In genomic region chr3:89108154-89108553, GRCh38 we compare ENCODE assay signal across 9 cellular contexts. TPM values are rescaled to one million over a fixed set of nuclear protein-coding genes. Genes with fewer than 3 reads are reported as not detected.
DNase-seq lines count a peak whose midpoint lies in the region; ATAC-seq and TF ChIP-seq lines count a peak whose summit lies in the region.
"Had no signal": no experiment of that assay in that cellular context is flagged by ENCODE, and none has a peak within 500 bp of the region (broad histone marks: within the 10 kb centered on the region; RNA-seq: fewer than 3 reads in every experiment).

No MANE protein-coding gene starts in this region.

- ATAC-seq in thoracic aorta (ENCODE audit: insufficient number of reproducible peaks, low FRiP score, low read depth) (no peak), HG02759 (IDR thresholded peaks at IDR 0.05; ENCODE audit: unreplicated experiment) (no peak), body of pancreas (no peak)

- no peaks in the 10 kb centered on the region for H3K9me3 Mint-ChIP-seq in T-helper 2 cell treated with Interferon-gamma antibody and Interleukin-4, amounts not matched to agents 5 μg/mL and 100 μg/mL, for 36 hours

- TF ChIP-seq POLR2A in body of pancreas (IDR thresholded peaks at IDR 0.05), result no peak

- H3K9ac ChIP-seq in adipocyte (ENCODE audit: low read length), result no peak overlapping the region

- intact Hi-C loops in body of pancreas (cut with DNase I), result loop anchor here (10.0 kb wide), 1 partner anchor 883 kb away; no protein-coding TSS in a partner anchor

- H3K4me1 ChIP-seq in adipocyte (ENCODE audit: control insufficient read depth, insufficient read depth, low read length) (peaks cover 20% of the 10 kb centered on the region), thoracic aorta (ENCODE audit: control insufficient read depth in 1 of 2, low read depth in 2 of 2) (peaks cover 0 to 10% of the 10 kb centered on the region in 2 donors), body of pancreas (peaks cover 8% of the 10 kb centered on the region)

- H3K27me3 ChIP-seq in adipocyte (replicated peaks; ENCODE audit: control insufficient read depth, insufficient read depth, low read length), result peaks cover 32% of the 10 kb centered on the region
- no peaks in the 10 kb centered on the region for H3K27me3 ChIP-seq in thoracic aorta (replicated peaks; ENCODE audit: insufficient read depth)
- H3K27me3 ChIP-seq in body of pancreas, result peaks cover 0 to 16% of the 10 kb centered on the region in 2 donors

- H3K9me3 ChIP-seq in adipocyte (ENCODE audit: control insufficient read depth, low read length) (no peaks in the 10 kb centered on the region), thoracic aorta (no peaks in the 10 kb centered on the region), body of pancreas (no peaks in the 10 kb centered on the region)

- H3K4me3 ChIP-seq in adipocyte (ENCODE audit: low read length), result peak overlapping the region; percentile 88
- H3K4me3 ChIP-seq in thoracic aorta, result peak overlapping the region; percentile 76
- no peak overlapping the region for H3K4me3 ChIP-seq in body of pancreas

- H3K27ac ChIP-seq in thoracic aorta (no peak overlapping the region), body of pancreas (no peak overlapping the region)

- no peak overlapping the region for H3K27ac Mint-ChIP-seq in T-helper 2 cell treated with Interferon-gamma antibody and Interleukin-4, amounts not matched to agents 5 μg/mL and 100 μg/mL, for 36 hours

- H3K4me1 Mint-ChIP-seq in T-helper 2 cell treated with Interferon-gamma antibody and Interleukin-4, amounts not matched to agents 5 μg/mL and 100 μg/mL, for 36 hours (ENCODE audit: low read depth), result peaks cover 11% of the 10 kb centered on the region

- no peak for DNase-seq in T-helper 2 cell treated with Interferon-gamma antibody and Interleukin-4, amounts not matched to agents 5 μg/mL and 100 μg/mL, for 36 hours (ENCODE audit: low spot score)
- DNase-seq in T-helper 2 cell (no peak), adipocyte (ENCODE audit: low read depth) (no peak), left kidney (ENCODE audit: low read depth, low spot score) (peak; percentile 19), thoracic aorta (ENCODE audit: low spot score) (no peak), body of pancreas (no peak), T1000 (lab: John Stamatoyannopoulos, UW) (no peak)
- DNase-seq: NCI-H2029 had no signal

- H3K36me3 ChIP-seq in adipocyte (ENCODE audit: control insufficient read depth, insufficient read depth, low read length, severe bottlenecking), result no peaks in the 10 kb centered on the region
- no peaks in the 10 kb centered on the region for H3K36me3 ChIP-seq in thoracic aorta
- no peaks in the 10 kb centered on the region for H3K36me3 ChIP-seq in body of pancreas (replicated peaks in 1 of 2; ENCODE audit: insufficient read depth in 1 of 2, low read depth in 2 of 2)

- peak overlapping the region; percentile 67 for H3K4me3 Mint-ChIP-seq in T-helper 2 cell treated with Interferon-gamma antibody and Interleukin-4, amounts not matched to agents 5 μg/mL and 100 μg/mL, for 36 hours

- H3K36me3 Mint-ChIP-seq in T-helper 2 cell treated with Interferon-gamma antibody and Interleukin-4, amounts not matched to agents 5 μg/mL and 100 μg/mL, for 36 hours (ENCODE audit: low read depth), result no peaks in the 10 kb centered on the region

- TF ChIP-seq CTCF in thoracic aorta (IDR thresholded peaks at IDR 0.05) (no peak), body of pancreas (IDR thresholded peaks at IDR 0.05) (no peak)

- H3K27me3 Mint-ChIP-seq in T-helper 2 cell treated with Interferon-gamma antibody and Interleukin-4, amounts not matched to agents 5 μg/mL and 100 μg/mL, for 36 hours (ENCODE audit: low read depth), result peaks cover 19% of the 10 kb centered on the region

- WGBS in body of pancreas, 2 donors, result 26 to 42% methylated on average over 6 of the region's 6 CpGs

RNA-seq across cellular contexts. Expression of gene EPHA3, which starts 0.7 kb away (rescaled TPM):
- total RNA-seq in thoracic aorta (10 to 100 TPM in 1 of 2 donors, 1 to 10 TPM in 1; 3.5 to 10.2 TPM), body of pancreas (1 to 10 TPM; 1.3 to 6.0 TPM)

Comparison
In these comparisons a context has a peak if more than half of its experiments do, and no peak if none do; other contexts are left out.
1. H3K4me3 ChIP-seq: peak in adipocyte (single experiment) and thoracic aorta (single experiment); none in body of pancreas (0 of 2).